15 cellular contexts compared by ENCODE assay signal in the genomic region with DNA sequence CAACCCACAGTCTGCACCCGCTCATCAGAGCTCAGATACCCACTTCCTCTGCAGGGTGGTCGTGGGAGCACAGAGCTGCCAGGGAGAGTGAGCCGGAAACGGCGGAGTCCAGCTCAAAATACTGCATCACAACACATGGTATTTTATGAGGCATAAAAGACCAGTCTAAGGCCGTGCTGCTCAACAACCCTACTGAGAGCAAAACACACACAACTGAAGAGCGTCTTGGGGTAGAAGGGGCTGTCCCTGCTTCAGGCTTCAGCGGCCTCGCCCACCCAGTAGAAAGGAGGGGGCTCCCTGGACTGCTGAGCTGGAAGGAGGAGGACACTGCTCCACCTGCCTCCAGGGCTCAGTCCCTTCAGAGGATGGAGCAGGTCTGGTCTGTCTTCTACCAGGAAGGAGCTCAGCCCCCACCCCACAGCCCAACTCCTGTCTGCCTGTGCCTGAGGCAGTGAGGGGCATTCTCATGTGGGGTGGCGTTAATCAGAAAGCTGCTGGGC. TPM values are rescaled to one million over a fixed set of nuclear protein-coding genes. Genes with fewer than 3 reads are reported as not detected.
DNase-seq lines count a peak whose midpoint lies in the region; FAIRE-seq and TF ChIP-seq lines count a peak whose summit lies in the region.
"Had no signal": no experiment of that assay in that cellular context is flagged by ENCODE, and none has a peak within 500 bp of the region (broad histone marks: within the 10 kb centered on the region; RNA-seq: fewer than 3 reads in every experiment).

No MANE protein-coding gene starts in this region.

- H3K9me3 Mint-ChIP-seq in glutamatergic neuron (ENCODE audit: unreplicated experiment): peaks cover 14% of the 10 kb centered on the region

- TF ChIP-seq CTCF in OCI-LY1 (IDR thresholded peaks at IDR 0.05; ENCODE audit: low read length): no peak
- TF ChIP-seq CTCF in glutamatergic neuron (IDR thresholded peaks at IDR 0.05; ENCODE audit: partially characterized antibody, unreplicated experiment): no peak
- TF ChIP-seq CTCF in sigmoid colon (IDR thresholded peaks at IDR 0.05): no peak
- TF ChIP-seq CTCF in adrenal gland (IDR thresholded peaks at IDR 0.05): no peak
- no peak for TF ChIP-seq CTCF in coronary artery (IDR thresholded peaks at IDR 0.05)

- no peak for DNase-seq in GM12892 (ENCODE audit: insufficient read length)
- DNase-seq in glutamatergic neuron: no peak
- DNase-seq in sigmoid colon: peak; percentile 54
- DNase-seq in adrenal gland: no peak
- no peak for DNase-seq in Ammon's horn (ENCODE audit: low spot score)
- DNase-seq in AML-193 (lab: John Stamatoyannopoulos, UW): no peak
- DNase-seq in coronary artery (ENCODE audit: low spot score): no peak
- DNase-seq: Kasumi-1, NCI-H1417, NCI-H1930, NCI-H2171 treated with DMSO at 0.1 percent for 48 hours, NCI-H510A, SIG-M5 had no signal

- H3K27me3 ChIP-seq in OCI-LY1 (ENCODE audit: insufficient read depth, low read length) (no peaks in the 10 kb centered on the region), sigmoid colon (no peaks in the 10 kb centered on the region), adrenal gland (no peaks in the 10 kb centered on the region)
- H3K27me3 ChIP-seq: BLaER1 treated with 17β-estradiol and CSF1 and Interleukin-3, amounts not matched to agents 10 nM and 100 nM had no signal

- H3K27ac ChIP-seq in OCI-LY1 (ENCODE audit: low read depth, low read length, poor library complexity, severe bottlenecking) (peak overlapping the region; percentile 1), sigmoid colon (no peak overlapping the region), adrenal gland (no peak overlapping the region), coronary artery (no peak overlapping the region)
- H3K27ac ChIP-seq: BLaER1 treated with 17β-estradiol and CSF1 and Interleukin-3, amounts not matched to agents 10 nM and 100 nM had no signal

- peaks cover 30% of the 10 kb centered on the region for H3K4me1 Mint-ChIP-seq in glutamatergic neuron (ENCODE audit: low read depth, unreplicated experiment)

- H3K27me3 Mint-ChIP-seq in glutamatergic neuron (ENCODE audit: unreplicated experiment): peaks cover 18% of the 10 kb centered on the region

- FAIRE-seq in GM12892 (lab: Jason Lieb, UNC): peak; percentile 9

- TF ChIP-seq EP300 in sigmoid colon (IDR thresholded peaks at IDR 0.05): no peak

- WGBS in sigmoid colon, 2 donors: 76 to 95% methylated on average over 10 of the region's 10 CpGs
- WGBS in adrenal gland, 4 donors: 79 to 92% (median 89%) methylated on average over 10 of the region's 10 CpGs

- no peak for TF ChIP-seq POLR2A in GM12892 (IDR thresholded peaks at IDR 0.05; ENCODE audit: low read depth, low read length)
- TF ChIP-seq POLR2A in sigmoid colon (IDR thresholded peaks at IDR 0.05): no peak
- TF ChIP-seq POLR2A in adrenal gland (IDR thresholded peaks at IDR 0.05): no peak

- H3F3A ChIP-seq in OCI-LY1 (ENCODE audit: insufficient read depth, low read length): no peaks in the 10 kb centered on the region

- H3K79me2 ChIP-seq in OCI-LY1 (ENCODE audit: insufficient read depth, low read length): no peaks in the 10 kb centered on the region

- no peak overlapping the region; the same call in 1 of the 2 replicates for H3K4me2 ChIP-seq in OCI-LY1 (ENCODE audit: low read length)

- no peaks in the 10 kb centered on the region for H3K9me2 ChIP-seq in OCI-LY1 (ENCODE audit: low read depth, low read length)

- no peak overlapping the region; the same call in 1 of the 2 replicates for H3K9ac ChIP-seq in OCI-LY1 (ENCODE audit: low read length)
- H3K9ac ChIP-seq: BLaER1 treated with 17β-estradiol and CSF1 and Interleukin-3, amounts not matched to agents 10 nM and 100 nM had no signal

- H3K36me3 ChIP-seq in OCI-LY1 (ENCODE audit: insufficient read depth, low read length) (peaks cover 39% of the 10 kb centered on the region; the same call in 1 of the 2 replicates), sigmoid colon (peaks cover 0 to 50% (median 11%) of the 10 kb centered on the region in 4 donors), adrenal gland (replicated peaks in 1 of 2) (peaks cover 0 to 10% of the 10 kb centered on the region in 2 donors)

- H2AFZ ChIP-seq in OCI-LY1 (ENCODE audit: low read length): no peak overlapping the region

- no peaks in the 10 kb centered on the region for H4K20me1 ChIP-seq in OCI-LY1 (ENCODE audit: insufficient read depth, low read length)

- H3K9me3 ChIP-seq in OCI-LY1 (ENCODE audit: low read length): no peaks in the 10 kb centered on the region
- H3K9me3 ChIP-seq in sigmoid colon: no peaks in the 10 kb centered on the region
- H3K9me3 ChIP-seq in adrenal gland (replicated peaks in 1 of 3): no peaks in the 10 kb centered on the region
- H3K9me3 ChIP-seq: BLaER1 treated with 17β-estradiol and CSF1 and Interleukin-3, amounts not matched to agents 10 nM and 100 nM had no signal

- H3K4me3 ChIP-seq in OCI-LY1 (ENCODE audit: low read depth, low read length, poor library complexity, severe bottlenecking): no peak overlapping the region
- H3K4me3 ChIP-seq in sigmoid colon: no peak overlapping the region
- H3K4me3 ChIP-seq in adrenal gland: no peak overlapping the region
- H3K4me3 ChIP-seq in coronary artery: no peak overlapping the region
- H3K4me3 ChIP-seq: BLaER1 treated with 17β-estradiol and CSF1 and Interleukin-3, amounts not matched to agents 10 nM and 100 nM had no signal

- peaks cover 16% of the 10 kb centered on the region for H3K36me3 Mint-ChIP-seq in glutamatergic neuron (ENCODE audit: unreplicated experiment)

- peaks cover 35% of the 10 kb centered on the region for H3K4me1 ChIP-seq in OCI-LY1 (ENCODE audit: insufficient read depth, low read length, severe bottlenecking)
- H3K4me1 ChIP-seq in sigmoid colon: no peaks in the 10 kb centered on the region
- peaks cover 0 to 6% of the 10 kb centered on the region in 2 donors for H3K4me1 ChIP-seq in adrenal gland (replicated peaks in 1 of 2)

- H3K4me3 Mint-ChIP-seq in glutamatergic neuron (ENCODE audit: unreplicated experiment): peak overlapping the region; percentile 20

- intact Hi-C loops in sigmoid colon (cut with DNase I): no loop called here
- intact Hi-C loops in adrenal gland (cut with DNase I): loop anchor here in 1 of 2 donors (10.0 kb wide), 1 partner anchor 53 kb away; the partner anchor contains the start of gene CARS2

- H3K27ac Mint-ChIP-seq in glutamatergic neuron (ENCODE audit: unreplicated experiment): peak overlapping the region; percentile 59

RNA-seq across cellular contexts. Expression of gene NAXD, which starts 36.9 kb away (rescaled TPM):
- polyA plus RNA-seq in GM12892 (2012; ENCODE audit: missing spikeins): 20.7 TPM
- 41.2 TPM for total RNA-seq in glutamatergic neuron (ENCODE audit: unreplicated experiment)
- 10 to 100 TPM; 33.5 to 41.1 (median 37.2) TPM for total RNA-seq in sigmoid colon
- polyA plus RNA-seq in sigmoid colon: 10 to 100 TPM; 24.6 to 33.0 (median 30.3) TPM
- total RNA-seq in adrenal gland: 10 to 100 TPM; 55.0 to 89.4 (median 58.5) TPM
- 100 to 1,000 TPM in 2 of 3 donors, 10 to 100 TPM in 1; 48.5 to 107 (median 101) TPM for polyA plus RNA-seq in adrenal gland

RNA-seq across cellular contexts. Expression of gene CARS2, which starts 53.6 kb away (rescaled TPM):
- polyA plus RNA-seq in GM12892 (2012; ENCODE audit: missing spikeins): 77.9 TPM
- 102 TPM for total RNA-seq in glutamatergic neuron (ENCODE audit: unreplicated experiment)
- 10 to 100 TPM; 44.1 to 77.5 (median 46.7) TPM for total RNA-seq in sigmoid colon
- polyA plus RNA-seq in sigmoid colon: 10 to 100 TPM; 35.4 to 75.9 (median 36.6) TPM
- total RNA-seq in adrenal gland: 10 to 100 TPM; 38.5 to 87.1 (median 57.2) TPM
- 100 to 1,000 TPM in 2 of 3 donors, 10 to 100 TPM in 1; 54.3 to 254 (median 169) TPM for polyA plus RNA-seq in adrenal gland
